Comparison of ENCODE assay signal across 32 cellular contexts in the genomic region with DNA sequence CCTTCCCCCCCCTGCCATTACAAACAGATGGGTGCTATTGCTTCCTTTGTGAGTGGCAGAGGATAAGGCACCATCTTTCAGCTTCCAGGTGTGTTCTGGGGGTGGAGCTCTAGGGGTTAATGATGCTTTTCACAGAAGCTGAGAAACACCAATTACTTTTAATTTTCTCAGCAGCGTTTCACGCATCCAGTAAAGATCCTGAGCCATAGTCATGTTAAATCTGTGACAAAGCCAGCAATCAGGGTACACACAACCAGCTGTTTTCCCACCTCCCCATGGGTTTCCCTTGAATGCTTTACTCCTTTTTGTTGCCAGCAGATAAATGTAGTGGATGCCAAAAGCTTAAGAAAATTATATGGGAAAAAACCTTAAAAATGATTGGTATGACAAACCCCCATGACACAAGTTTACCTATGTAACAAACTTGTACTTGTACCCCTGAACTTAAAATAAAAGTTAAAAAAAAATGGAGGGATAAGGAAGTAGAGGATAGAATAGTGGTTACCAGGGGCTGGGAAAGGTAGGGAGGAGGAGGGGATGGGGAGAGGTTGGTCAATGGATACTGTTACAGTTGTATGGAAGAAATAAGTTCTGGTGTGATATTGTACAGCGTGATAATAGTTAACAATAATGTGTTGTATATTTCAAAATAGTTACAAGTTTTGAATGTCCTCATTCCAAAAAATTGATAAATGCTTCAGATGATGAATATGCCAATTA.
"Had no signal": no experiment of that assay in that cellular context is flagged by ENCODE, and none has a peak within 500 bp of the region (broad histone marks: within the 10 kb centered on the region; RNA-seq: fewer than 3 reads in every experiment).

No MANE protein-coding gene starts in this region.

- H3K4me2 ChIP-seq: smooth muscle cell had no signal

- FAIRE-seq: keratinocyte had no signal

- H3K4me1 ChIP-seq: ascending aorta, gastroesophageal sphincter, sigmoid colon, stomach, thyroid gland, upper lobe of left lung, vagina had no signal

- H3K9me3 ChIP-seq: mucosa of descending colon, neutrophil, sigmoid colon, stomach, thyroid gland, upper lobe of left lung, vagina had no signal

- H3K4me3 ChIP-seq: ascending aorta, cardiac muscle cell, coronary artery, dorsolateral prefrontal cortex, gastroesophageal sphincter, mucosa of descending colon, sigmoid colon, smooth muscle cell, stomach, thyroid gland, upper lobe of left lung, vagina had no signal

- H3K27ac ChIP-seq: ascending aorta, coronary artery, dorsolateral prefrontal cortex, gastroesophageal sphincter, neutrophil, sigmoid colon, stomach, thyroid gland, upper lobe of left lung, vagina had no signal

- DNase-seq: activated CD4-positive, alpha-beta memory T cell treated with anti-CD3 and anti-CD28 coated beads, Interleukin-2, amount 10 ng/mL, durations not matched to agents 7 days and 5 days; activated CD4-positive, alpha-beta T cell treated with anti-CD3 and anti-CD28 coated beads for 1 hour; activated CD4-positive, alpha-beta T cell treated with anti-CD3 and anti-CD28 coated beads, Interleukin-2, amount 10 ng/mL, durations not matched to agents 7 days and 5 days; activated CD8-positive, alpha-beta memory T cell treated with anti-CD3 and anti-CD28 coated beads, Interleukin-2, amount 50 U/mL, for 48 hours; activated gamma-delta T cell; activated naive CD4-positive, alpha-beta T cell treated with anti-CD3 and anti-CD28 coated beads, Interleukin-2, amount 10 ng/mL, durations not matched to agents 7 days and 5 days; activated naive CD8-positive, alpha-beta T cell treated with anti-CD3 and anti-CD28 coated beads, Interleukin-2, amount 10 ng/mL, durations not matched to agents 7 days and 5 days; activated T-cell treated with anti-CD3 and anti-CD28 coated beads, Interleukin-2, amount 50 U/mL, for 24 hours; dorsolateral prefrontal cortex; effector memory CD4-positive, alpha-beta T cell; hippocampal formation; left cardiac atrium; left ventricle myocardium superior; mucosa of descending colon; retina; sigmoid colon; stimulated activated CD4-positive, alpha-beta T cell treated with anti-CD3 and anti-CD28 coated beads, Interleukin-1b, Interleukin-23, amount 100 ng/mL, for 48 hours; stimulated activated CD4-positive, alpha-beta T cell treated with anti-CD3 and anti-CD28 coated beads, Interleukin-4, amount 100 ng/mL, for 4 hours; stimulated activated CD8-positive, alpha-beta memory T cell treated with anti-CD3 and anti-CD28 coated beads, Interleukin-4, amount 100 ng/mL, for 48 hours; stomach; T1000; thyroid gland; upper lobe of left lung had no signal

- H3K27me3 ChIP-seq: ascending aorta, cardiac muscle cell, sigmoid colon, thyroid gland, upper lobe of left lung, vagina had no signal

- ATAC-seq: gastroesophageal sphincter; left cardiac atrium; mucosa of descending colon; stimulated activated memory B cell treated with anti-CD40 and anti-IgM and Interleukin-4, amounts not matched to agents 10 μg/mL and 1 μg/mL and 100 μg/mL, for 72 hours had no signal

- H3K36me3 ChIP-seq: ascending aorta, cardiac muscle cell, gastroesophageal sphincter, neutrophil, sigmoid colon, stomach, thyroid gland, upper lobe of left lung, vagina had no signal
